Comparison of ENCODE assay signal across 11 cellular contexts in genomic region chr12:32120419-32120818, GRCh38. TPM values are rescaled to one million over a fixed set of nuclear protein-coding genes. Genes with fewer than 3 reads are reported as not detected.
DNase-seq lines count a peak whose midpoint lies in the region; ATAC-seq and TF ChIP-seq lines count a peak whose summit lies in the region.
"Had no signal": no experiment of that assay in that cellular context is flagged by ENCODE, and none has a peak within 500 bp of the region (broad histone marks: within the 10 kb centered on the region; RNA-seq: fewer than 3 reads in every experiment).

No MANE protein-coding gene starts in this region.

- DNase-seq in GM13977 (ENCODE audit: low spot score) (peak; percentile 64), choroid plexus epithelial cell (ENCODE audit: low read depth) (peak; percentile 64), NCI-H1092 (lab: John Stamatoyannopoulos, UW) (no peak), cardiac septum (ENCODE audit: low spot score) (no peak), H4 (ENCODE audit: low spot score) (no peak), posterior cingulate gyrus (no peak)
- DNase-seq: DMS53, naive B cell had no signal

- no peak overlapping the region for H3K4me3 ChIP-seq in choroid plexus epithelial cell (ENCODE audit: low read depth, low read length)

- ATAC-seq in GM21423 (IDR thresholded peaks at IDR 0.05; ENCODE audit: unreplicated experiment) (peak; percentile 86), HG03354 (IDR thresholded peaks at IDR 0.05; ENCODE audit: poor library complexity, severe bottlenecking, unreplicated experiment) (peak; percentile 89)
- ATAC-seq: Right ventricle myocardium inferior had no signal

- in situ Hi-C loops in GM13977 (cut with MboI; ENCODE audit: low pct_unique_long_range_greater_than_20kb, low sequenced_read_pairs, unreplicated experiment), result loop anchor here (25.0 kb wide), 1 partner anchor 167 kb away; no protein-coding TSS in a partner anchor

- TF ChIP-seq CTCF in GM13977 (IDR thresholded peaks at IDR 0.05; ENCODE audit: extremely low read depth, insufficient read depth, missing control alignments), result no peak
- no peak for TF ChIP-seq CTCF in choroid plexus epithelial cell (conservative IDR thresholded peaks at IDR 0.05; ENCODE audit: low read depth, low read length)

- intact Hi-C loops in cardiac septum (cut with DNase I) (no loop called here), posterior cingulate gyrus (cut with DNase I) (no loop called here)

RNA-seq across cellular contexts. Expression of gene BICD1, which starts 13.8 kb away (rescaled TPM):
- total RNA-seq in cardiac septum, result 19.8 TPM
- 10.0 and 10.6 TPM in 2 replicates for total RNA-seq in H4 (2014; rRNA removed; shearing (Covaris generic))

Comparison
In these comparisons a context has a peak if more than half of its experiments do, and no peak if none do; other contexts are left out.
1. DNase-seq: peak in GM13977 (single experiment) and choroid plexus epithelial cell (single experiment); none in NCI-H1092 (single experiment), cardiac septum (single experiment), H4 (single experiment) and posterior cingulate gyrus (0 of 10).